ENCODE assay signal across 8 cellular contexts in genomic region chr2:241148891-241149674, GRCh38.
DNase-seq lines count a peak whose midpoint lies in the region; ATAC-seq lines count a peak whose summit lies in the region.

PASK (minus strand) TSS chr2:241149472; CDS start chr2:241143032, 6,440 bp downstream.

- no peaks in the 10 kb centered on the region for H3K27me3 Mint-ChIP-seq in central memory CD8-positive, alpha-beta T cell

- H3K4me3 Mint-ChIP-seq in central memory CD8-positive, alpha-beta T cell: peak within 1 kb of the TSS; percentile 90

- ATAC-seq in GM19043 (IDR thresholded peaks at IDR 0.05; ENCODE audit: low read depth, unreplicated experiment): peak; percentile 77
- peak; percentile 82 for ATAC-seq in HG03354 (IDR thresholded peaks at IDR 0.05; ENCODE audit: poor library complexity, severe bottlenecking, unreplicated experiment)
- peak; percentile 83 for ATAC-seq in central memory CD8-positive, alpha-beta T cell (replicated peaks; ENCODE audit: extremely low read depth, poor library complexity, severe bottlenecking)

- H3K36me3 Mint-ChIP-seq in central memory CD8-positive, alpha-beta T cell (ENCODE audit: insufficient read depth): peaks cover 20% of the 10 kb centered on the region

- peak within 1 kb of the TSS; percentile 93 for H3K27ac Mint-ChIP-seq in central memory CD8-positive, alpha-beta T cell (ENCODE audit: low read depth)

- H3K9me3 Mint-ChIP-seq in central memory CD8-positive, alpha-beta T cell: no peaks in the 10 kb centered on the region

- DNase-seq in AG20443 (ENCODE audit: low spot score) (peak; percentile 94), NCI-H446 treated with DMSO at 0.1 percent for 48 hours (lab: John Stamatoyannopoulos, UW) (peak; percentile 88), islet precursor cell (peak; percentile 98)
- DNase-seq in activated CD4-positive, CD25-positive, alpha-beta regulatory T cell treated with anti-CD3 and anti-CD28 coated beads, Interleukin-2, amount 50 U/mL, for 16 hours (ENCODE audit: low read depth, low spot score): peak; percentile 90
- peak; percentile 78 to 83 for DNase-seq in central memory CD8-positive, alpha-beta T cell (ENCODE audit: low spot score in 2 of 2)
- DNase-seq in stimulated activated CD4-positive, alpha-beta T cell treated with anti-CD3 and anti-CD28 coated beads, Interleukin-12 subunit alpha, Interleukin-12 subunit beta, amount 100 ng/mL, for 48 hours (ENCODE audit: low read depth in 2 of 3, low spot score in 1 of 3): peak; percentile 87 to 93 (median 91)

- H3K4me1 Mint-ChIP-seq in central memory CD8-positive, alpha-beta T cell: peaks cover 38% of the 10 kb centered on the region

Comparison
In these comparisons a context has a peak if more than half of its experiments do, and no peak if none do; other contexts are left out.
1. Peak in every context shown above with its lines: DNase-seq and ATAC-seq.